In genomic region chr10:36602374-36602773, GRCh38 we compare ENCODE assay signal across 20 cellular contexts.
DNase-seq lines count a peak whose midpoint lies in the region; TF ChIP-seq lines count a peak whose summit lies in the region.
"Had no signal": no experiment of that assay in that cellular context is flagged by ENCODE, and none has a peak within 500 bp of the region (broad histone marks: within the 10 kb centered on the region; RNA-seq: fewer than 3 reads in every experiment).

No MANE protein-coding gene starts in this region.

- no peak overlapping the region for H3K9ac ChIP-seq in mammary epithelial cell (ENCODE audit: insufficient read depth, low read length)
- H3K9ac ChIP-seq: BLaER1 had no signal

- H2AFZ ChIP-seq in mammary epithelial cell (ENCODE audit: low read depth, low read length): no peak overlapping the region
- no peak overlapping the region for H2AFZ ChIP-seq in hepatocyte

- H3K4me1 ChIP-seq in mammary epithelial cell (ENCODE audit: insufficient read depth, low read length) (no peaks in the 10 kb centered on the region), hepatocyte (ENCODE audit: insufficient read depth) (no peaks in the 10 kb centered on the region), right atrium auricular region (no peaks in the 10 kb centered on the region)
- H3K4me1 ChIP-seq: BLaER1, upper lobe of right lung had no signal

- intact Hi-C loops in mammary epithelial cell (cut with micrococcal nuclease): no loop called here

- H4K20me1 ChIP-seq in mammary epithelial cell (ENCODE audit: insufficient read depth, low read length): no peaks in the 10 kb centered on the region
- no peaks in the 10 kb centered on the region for H4K20me1 ChIP-seq in hepatocyte (ENCODE audit: insufficient read depth, poor library complexity, severe bottlenecking)
- H4K20me1 ChIP-seq: BLaER1 had no signal

- H3K4me1 Mint-ChIP-seq in activated CD4-positive, alpha-beta memory T cell treated with anti-CD3 and anti-CD28 coated beads, Interleukin-2, amount 10 ng/mL, durations not matched to agents 7 days and 5 days: no peaks in the 10 kb centered on the region
- H3K4me1 Mint-ChIP-seq: activated T-helper 17 cell treated with anti-CD3 and anti-CD28 coated beads, Interleukin-2, amount 50 U/mL, for 72 hours; nephron progenitor cell had no signal

- no peak overlapping the region for H3K27ac Mint-ChIP-seq in activated CD4-positive, alpha-beta memory T cell treated with anti-CD3 and anti-CD28 coated beads, Interleukin-2, amount 10 ng/mL, durations not matched to agents 7 days and 5 days
- H3K27ac Mint-ChIP-seq: activated CD8-positive, alpha-beta T cell treated with anti-CD3 and anti-CD28 coated beads, Interleukin-2, amount 10 ng/mL, durations not matched to agents 7 days and 5 days; activated T-helper 17 cell treated with anti-CD3 and anti-CD28 coated beads, Interleukin-2, amount 50 U/mL, for 72 hours; nephron progenitor cell had no signal

- no peaks in the 10 kb centered on the region for H3K9me2 ChIP-seq in hepatocyte (replicated peaks; ENCODE audit: insufficient read depth)

- POLR2A ChIA-PET in activated CD4-positive, alpha-beta memory T cell treated with anti-CD3 and anti-CD28 coated beads, Interleukin-2, amount 10 ng/mL, durations not matched to agents 7 days and 5 days (lab: Charles Lee): no interaction called here

- in situ Hi-C loops in mammary epithelial cell (cut with MboI; ENCODE audit: low sequenced_read_pairs in 2 of 2): no loop called here

- BruUV-seq in mammary epithelial cell (replicated peaks; lab: Mats Ljungman, UMichigan): no TSS peak

- peaks cover 8% of the 10 kb centered on the region for H3K9me3 Mint-ChIP-seq in activated CD4-positive, alpha-beta memory T cell treated with anti-CD3 and anti-CD28 coated beads, Interleukin-2, amount 10 ng/mL, durations not matched to agents 7 days and 5 days
- H3K9me3 Mint-ChIP-seq: nephron progenitor cell had no signal

- no peak overlapping the region for H3K4me2 ChIP-seq in mammary epithelial cell (ENCODE audit: insufficient read depth, low read depth, low read length)
- peak overlapping the region; percentile 9 for H3K4me2 ChIP-seq in hepatocyte
- H3K4me2 ChIP-seq: BLaER1 had no signal

- H3K36me3 ChIP-seq in mammary epithelial cell (ENCODE audit: insufficient read depth, low read length) (no peaks in the 10 kb centered on the region), hepatocyte (replicated peaks; ENCODE audit: insufficient read depth, low read depth) (no peaks in the 10 kb centered on the region), right atrium auricular region (no peaks in the 10 kb centered on the region)
- H3K36me3 ChIP-seq: BLaER1, sigmoid colon, upper lobe of right lung had no signal

- H3K9me3 ChIP-seq in mammary epithelial cell (replicated peaks; ENCODE audit: insufficient read depth, low read length) (no peaks in the 10 kb centered on the region), hepatocyte (ENCODE audit: low read depth) (no peaks in the 10 kb centered on the region), right atrium auricular region (no peaks in the 10 kb centered on the region)
- H3K9me3 ChIP-seq: BLaER1, sigmoid colon, upper lobe of right lung had no signal

- H3K4me3 ChIP-seq in mammary epithelial cell (replicated peaks in 1 of 3; ENCODE audit: insufficient read depth in 1 of 3, low read depth in 2 of 3, low read length in 3 of 3) (no peak overlapping the region), hepatocyte (no peak overlapping the region), right atrium auricular region (no peak overlapping the region)
- H3K4me3 ChIP-seq: BLaER1, dorsolateral prefrontal cortex, sigmoid colon, upper lobe of right lung had no signal

- CTCF ChIA-PET in mammary epithelial cell (lab: Charles Lee; ENCODE audit: low non-redundant PET): no interaction called here
- CTCF ChIA-PET in activated CD4-positive, alpha-beta memory T cell treated with anti-CD3 and anti-CD28 coated beads, Interleukin-2, amount 10 ng/mL, durations not matched to agents 7 days and 5 days (lab: Charles Lee): no interaction called here

- 54% methylated on average over 4 of the region's 4 CpGs for WGBS in mammary epithelial cell (ENCODE audit: low coverage, missing lambda C conversion rate)
- WGBS in hepatocyte (ENCODE audit: low lambda C conversion rate, missing lambda C conversion rate): 46% methylated on average over 4 of the region's 4 CpGs

- DNase-seq in AG08395 (ENCODE audit: low spot score) (peak; percentile 22), HT1080 (ENCODE audit: low read depth) (peak; percentile 54), mammary epithelial cell (peak; percentile 9), hepatocyte (ENCODE audit: low spot score) (no peak), LoVo (ENCODE audit: low spot score) (no peak), right atrium auricular region (ENCODE audit: low spot score) (no peak), NCI-H774 (lab: John Stamatoyannopoulos, UW) (no peak)
- DNase-seq in activated CD4-positive, alpha-beta memory T cell treated with anti-CD3 and anti-CD28 coated beads, Interleukin-2, amount 10 ng/mL, durations not matched to agents 7 days and 5 days: no peak
- DNase-seq: activated CD8-positive, alpha-beta T cell treated with anti-CD3 and anti-CD28 coated beads, Interleukin-2, amount 10 ng/mL, durations not matched to agents 7 days and 5 days; dorsolateral prefrontal cortex; GOT3; mesendoderm; NCI-H1417; NCI-H446; nephron progenitor cell; sigmoid colon; stimulated activated naive CD4-positive, alpha-beta T cell treated with Interleukin-2 at 50 U/mL for 16 hours; upper lobe of right lung had no signal

- H3K36me3 Mint-ChIP-seq in activated CD4-positive, alpha-beta memory T cell treated with anti-CD3 and anti-CD28 coated beads, Interleukin-2, amount 10 ng/mL, durations not matched to agents 7 days and 5 days (ENCODE audit: low read depth): no peaks in the 10 kb centered on the region

- TF ChIP-seq CTCF in mammary epithelial cell (conservative IDR thresholded peaks at IDR 0.05 in 1 of 2, IDR thresholded peaks at IDR 0.05 in 1 of 2; ENCODE audit: extremely low read depth in 1 of 2, insufficient read depth in 1 of 2, low read depth in 1 of 2, low read length in 2 of 2) (no peak), hepatocyte (IDR thresholded peaks at IDR 0.05; ENCODE audit: poor library complexity) (no peak), right atrium auricular region (IDR thresholded peaks at IDR 0.05) (no peak)

- H3K27ac ChIP-seq in mammary epithelial cell (ENCODE audit: insufficient read depth, low read depth, low read length) (no peak overlapping the region), hepatocyte (no peak overlapping the region), right atrium auricular region (no peak overlapping the region)
- H3K27ac ChIP-seq: BLaER1, dorsolateral prefrontal cortex, sigmoid colon, upper lobe of right lung had no signal

- dilution Hi-C loops in mammary epithelial cell (cut with HindIII; ENCODE audit: low sequenced_read_pairs): no loop called here

- H3K27me3 ChIP-seq in mammary epithelial cell (ENCODE audit: insufficient read depth, low read length): no peaks in the 10 kb centered on the region
- H3K27me3 ChIP-seq in hepatocyte: no peaks in the 10 kb centered on the region
- no peaks in the 10 kb centered on the region for H3K27me3 ChIP-seq in right atrium auricular region
- H3K27me3 ChIP-seq: BLaER1, dorsolateral prefrontal cortex, sigmoid colon, upper lobe of right lung had no signal

- no peaks in the 10 kb centered on the region for H3K27me3 Mint-ChIP-seq in activated CD4-positive, alpha-beta memory T cell treated with anti-CD3 and anti-CD28 coated beads, Interleukin-2, amount 10 ng/mL, durations not matched to agents 7 days and 5 days
- H3K27me3 Mint-ChIP-seq: activated T-helper 17 cell treated with anti-CD3 and anti-CD28 coated beads, Interleukin-2, amount 50 U/mL, for 72 hours had no signal

- H3K79me2 ChIP-seq in mammary epithelial cell (ENCODE audit: insufficient read depth, low read length) (no peaks in the 10 kb centered on the region), hepatocyte (no peaks in the 10 kb centered on the region)

- no peak overlapping the region for H3K4me3 Mint-ChIP-seq in activated CD4-positive, alpha-beta memory T cell treated with anti-CD3 and anti-CD28 coated beads, Interleukin-2, amount 10 ng/mL, durations not matched to agents 7 days and 5 days
- H3K4me3 Mint-ChIP-seq: activated CD8-positive, alpha-beta T cell treated with anti-CD3 and anti-CD28 coated beads, Interleukin-2, amount 10 ng/mL, durations not matched to agents 7 days and 5 days; activated T-helper 17 cell treated with anti-CD3 and anti-CD28 coated beads, Interleukin-2, amount 50 U/mL, for 72 hours; nephron progenitor cell had no signal

Comparison
In these comparisons a context has a peak if more than half of its experiments do, and no peak if none do; other contexts are left out.
1. DNase-seq: peak in AG08395 (single experiment), HT1080 (single experiment) and mammary epithelial cell (single experiment); none in hepatocyte (single experiment), activated CD4-positive, alpha-beta memory T cell treated with anti-CD3 and anti-CD28 coated beads, Interleukin-2, amount 10 ng/mL, durations not matched to agents 7 days and 5 days (single experiment), LoVo (single experiment), right atrium auricular region (single experiment) and NCI-H774 (single experiment).